Comparison of ENCODE assay signal across 26 cellular contexts in the genomic region with DNA sequence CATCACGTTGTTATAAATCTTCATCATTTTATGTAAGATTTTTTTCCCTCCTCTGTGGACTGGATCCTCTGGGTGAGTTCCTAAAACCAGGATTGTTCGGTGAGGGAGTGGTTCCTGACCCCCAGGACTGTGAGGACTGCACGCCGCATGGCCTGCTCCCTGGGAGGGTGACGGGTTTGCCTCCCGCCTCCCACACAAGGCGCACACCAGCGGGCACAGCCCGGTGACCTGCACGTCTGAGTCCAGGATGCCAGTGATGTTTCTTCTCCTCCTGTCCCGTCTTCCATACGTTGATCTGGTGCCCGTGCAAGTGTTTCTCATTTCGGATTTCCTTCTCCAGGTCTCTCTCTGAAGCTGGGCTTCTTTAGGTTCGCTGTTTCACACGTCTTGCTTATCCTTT.
"Had no signal": no experiment of that assay in that cellular context is flagged by ENCODE, and none has a peak within 500 bp of the region (broad histone marks: within the 10 kb centered on the region; RNA-seq: fewer than 3 reads in every experiment).

No MANE protein-coding gene starts in this region.

- H3K9me3 Mint-ChIP-seq: dendritic cell treated with granulocyte-macrophage colony-stimulating factor and Interleukin-4, amounts not matched to agents 40 ng/mL and 50 ng/mL, for 4 days; mesothelial cell of epicardium; naive B cell; natural killer cell treated with Interleukin-12 subunit alpha and Interleukin-12 subunit beta and Interleukin-15 and Interleukin-18, amount 100 ng/mL, for 72 hours; stimulated activated memory B cell treated with anti-CD40 and anti-IgM and Interleukin-4, amounts not matched to agents 10 μg/mL and 1 μg/mL and 100 μg/mL, for 72 hours; stimulated activated naive CD8-positive, alpha-beta T cell treated with anti-CD3 and anti-CD28 coated beads, Interleukin-15, Interleukin-2, amounts not matched to agents 100 ng/mL and 50 ng/mL, for 24 hours had no signal

- H3K27ac Mint-ChIP-seq: dendritic cell treated with granulocyte-macrophage colony-stimulating factor and Interleukin-4, amounts not matched to agents 40 ng/mL and 50 ng/mL, for 4 days; mesothelial cell of epicardium; naive B cell; natural killer cell treated with Interleukin-12 subunit alpha and Interleukin-12 subunit beta and Interleukin-15 and Interleukin-18, amount 100 ng/mL, for 72 hours; stimulated activated memory B cell treated with anti-CD40 and anti-IgM and Interleukin-4, amounts not matched to agents 10 μg/mL and 1 μg/mL and 100 μg/mL, for 72 hours; stimulated activated naive CD8-positive, alpha-beta T cell treated with anti-CD3 and anti-CD28 coated beads, Interleukin-15, Interleukin-2, amounts not matched to agents 100 ng/mL and 50 ng/mL, for 24 hours had no signal

- H3K4me1 Mint-ChIP-seq: mesothelial cell of epicardium; stimulated activated memory B cell treated with anti-CD40 and anti-IgM and Interleukin-4, amounts not matched to agents 10 μg/mL and 1 μg/mL and 100 μg/mL, for 72 hours had no signal

- H3K4me3 Mint-ChIP-seq: dendritic cell treated with granulocyte-macrophage colony-stimulating factor and Interleukin-4, amounts not matched to agents 40 ng/mL and 50 ng/mL, for 4 days; mesothelial cell of epicardium; naive B cell; natural killer cell treated with Interleukin-12 subunit alpha and Interleukin-12 subunit beta and Interleukin-15 and Interleukin-18, amount 100 ng/mL, for 72 hours; stimulated activated memory B cell treated with anti-CD40 and anti-IgM and Interleukin-4, amounts not matched to agents 10 μg/mL and 1 μg/mL and 100 μg/mL, for 72 hours; stimulated activated naive CD8-positive, alpha-beta T cell treated with anti-CD3 and anti-CD28 coated beads, Interleukin-15, Interleukin-2, amounts not matched to agents 100 ng/mL and 50 ng/mL, for 24 hours had no signal

- H3K27me3 Mint-ChIP-seq: dendritic cell treated with granulocyte-macrophage colony-stimulating factor and Interleukin-4, amounts not matched to agents 40 ng/mL and 50 ng/mL, for 4 days; naive B cell; natural killer cell treated with Interleukin-12 subunit alpha and Interleukin-12 subunit beta and Interleukin-15 and Interleukin-18, amount 100 ng/mL, for 72 hours; stimulated activated memory B cell treated with anti-CD40 and anti-IgM and Interleukin-4, amounts not matched to agents 10 μg/mL and 1 μg/mL and 100 μg/mL, for 72 hours; stimulated activated naive CD8-positive, alpha-beta T cell treated with anti-CD3 and anti-CD28 coated beads, Interleukin-15, Interleukin-2, amounts not matched to agents 100 ng/mL and 50 ng/mL, for 24 hours had no signal

- DNase-seq: colonic mucosa; effector CD8-positive, alpha-beta T cell; erythroblast; esophagus squamous epithelium; foreskin melanocyte; glutamatergic neuron; heart right ventricle; hippocampal formation; left cardiac atrium; mesenchymal stem cell; mucosa of descending colon; naive B cell; nucleus accumbens; stimulated activated CD4-positive, alpha-beta T cell treated with anti-CD3 and anti-CD28 coated beads, Interleukin-12 subunit alpha, Interleukin-12 subunit beta, amount 100 ng/mL, for 4 hours; stimulated activated CD4-positive, alpha-beta T cell treated with anti-CD3 and anti-CD28 coated beads, Interleukin-1b, Interleukin-23, amount 100 ng/mL, for 48 hours; stimulated activated CD4-positive, alpha-beta T cell treated with anti-CD3 and anti-CD28 coated beads, Interleukin-4, amount 100 ng/mL, for 24 hours; transverse colon; upper lobe of right lung; uterus had no signal

- ATAC-seq: left cardiac atrium; left lung; mucosa of descending colon; natural killer cell treated with Interleukin-12 subunit alpha and Interleukin-12 subunit beta and Interleukin-15 and Interleukin-18, amount 100 ng/mL, for 72 hours; sciatic nerve; stimulated activated memory B cell treated with anti-CD40 and anti-IgM and Interleukin-4, amounts not matched to agents 10 μg/mL and 1 μg/mL and 100 μg/mL, for 72 hours; upper lobe of right lung had no signal
